Comparison of ENCODE assay signal across 9 cellular contexts in the genomic region with DNA sequence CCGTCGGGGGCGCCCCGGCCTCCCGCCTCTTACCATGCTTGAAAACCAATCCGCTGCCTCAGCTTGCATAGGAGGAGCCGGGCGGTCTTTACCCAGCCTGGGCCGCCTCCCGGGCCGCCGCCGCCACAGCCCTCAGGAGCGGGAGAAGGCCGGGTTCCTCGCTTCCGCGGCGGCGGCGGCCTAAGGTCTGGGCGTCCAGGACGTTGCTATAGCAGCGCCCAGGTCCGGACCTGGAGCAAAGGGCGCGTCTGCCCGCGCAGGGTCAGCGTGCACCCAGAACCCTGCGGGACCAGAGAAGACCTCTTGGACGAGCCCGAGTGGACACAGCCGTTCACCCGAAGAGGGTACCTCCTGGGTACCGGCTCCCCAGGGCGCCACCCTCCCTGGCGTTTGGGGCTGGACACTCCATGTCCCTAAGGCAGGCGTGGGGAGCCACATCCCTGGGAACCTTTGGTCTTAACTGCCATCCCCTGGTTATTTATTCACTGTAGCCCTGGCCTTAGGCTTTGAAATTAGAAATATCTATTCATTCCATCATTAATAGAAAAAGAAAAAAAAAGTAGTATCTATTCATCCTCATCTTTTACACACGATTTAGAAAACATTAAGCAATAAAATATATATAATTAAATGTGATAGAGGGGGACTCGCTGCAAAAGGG. TPM values are rescaled to one million over a fixed set of nuclear protein-coding genes. Genes with fewer than 3 reads are reported as not detected.
A peak's percentile ranks its signal among the peaks of the same experiment; 100 is the strongest.
DNase-seq lines count a peak whose midpoint lies in the region; ATAC-seq and TF ChIP-seq lines count a peak whose summit lies in the region.
"Had no signal": no experiment of that assay in that cellular context is flagged by ENCODE, and none has a peak within 500 bp of the region (broad histone marks: within the 10 kb centered on the region; RNA-seq: fewer than 3 reads in every experiment).

No MANE protein-coding gene starts in this region.

- H3K9ac ChIP-seq in adipocyte (ENCODE audit: low read length) = peak overlapping the region; percentile 83

- peaks cover 18% of the 10 kb centered on the region for H3K4me1 ChIP-seq in adipocyte (ENCODE audit: control insufficient read depth, insufficient read depth, low read length)
- peaks cover 0 to 29% of the 10 kb centered on the region in 2 donors for H3K4me1 ChIP-seq in right atrium auricular region
- H3K4me1 ChIP-seq in sigmoid colon = peaks cover 0 to 38% (median 23%) of the 10 kb centered on the region in 4 donors

- no peak for TF ChIP-seq POLR2A in sigmoid colon (IDR thresholded peaks at IDR 0.05)

- H3K27me3 ChIP-seq in adipocyte (replicated peaks; ENCODE audit: control insufficient read depth, insufficient read depth, low read length) (no peaks in the 10 kb centered on the region), right atrium auricular region (no peaks in the 10 kb centered on the region), sigmoid colon (peaks cover 0 to 4% (median 3%) of the 10 kb centered on the region in 3 donors)

- DNase-seq in GM12865 (ENCODE audit: low read depth) (peak; percentile 16), adipocyte (ENCODE audit: low read depth) (peak; percentile 76), right atrium auricular region (ENCODE audit: low spot score) (no peak), sigmoid colon (peak; percentile 77), NCI-H2107 treated with DMSO at 0.1 percent for 48 hours (lab: John Stamatoyannopoulos, UW; ENCODE audit: unreplicated experiment) (no peak), Kasumi-1 (lab: John Stamatoyannopoulos, UW) (no peak)
- no peak for DNase-seq in stimulated activated CD4-positive, alpha-beta T cell treated with anti-CD3 and anti-CD28 coated beads, Interleukin-4, amount 100 ng/mL, for 4 hours

- no peak for TF ChIP-seq EP300 in sigmoid colon (IDR thresholded peaks at IDR 0.05)

- no peak for TF ChIP-seq CTCF in GM12865 (IDR thresholded peaks at IDR 0.05; ENCODE audit: insufficient read depth, low read depth, low read length, missing control alignments)
- TF ChIP-seq CTCF in right atrium auricular region (IDR thresholded peaks at IDR 0.05) = no peak
- no peak for TF ChIP-seq CTCF in sigmoid colon (IDR thresholded peaks at IDR 0.05)

- H3K9me3 ChIP-seq in adipocyte (ENCODE audit: control insufficient read depth, low read length) (no peaks in the 10 kb centered on the region), right atrium auricular region (no peaks in the 10 kb centered on the region), sigmoid colon (no peaks in the 10 kb centered on the region)

- H3K36me3 ChIP-seq in adipocyte (ENCODE audit: control insufficient read depth, insufficient read depth, low read length, severe bottlenecking) (peaks cover 11% of the 10 kb centered on the region), right atrium auricular region (no peaks in the 10 kb centered on the region), sigmoid colon (no peaks in the 10 kb centered on the region)

- 2 to 11% methylated on average over 41 of the region's 41 CpGs for whole genome bisulfite sequencing in sigmoid colon, 2 donors

- intact Hi-C loops in sigmoid colon (cut with DNase I) = loop anchor here (1.0 kb wide), 1 partner anchor 36 kb away; no protein-coding TSS in a partner anchor

- H3K4me3 ChIP-seq in GM12865 (ENCODE audit: low read depth, low read length) = no peak overlapping the region
- H3K4me3 ChIP-seq in adipocyte (ENCODE audit: low read length) = peak overlapping the region; percentile 82
- H3K4me3 ChIP-seq in right atrium auricular region = peak overlapping the region; percentile 5 to 49
- peak overlapping the region; percentile 35 to 80 (median 55) for H3K4me3 ChIP-seq in sigmoid colon

- no peak for ATAC-seq in HG03097 (IDR thresholded peaks at IDR 0.05; ENCODE audit: low FRiP score, unreplicated experiment)
- ATAC-seq: HCT116 had no signal

- H3K27ac ChIP-seq in right atrium auricular region (peak overlapping the region in 1 of 2 donors; percentile 27), sigmoid colon (peak overlapping the region; percentile 32 to 64 (median 54))

RNA-seq across cellular contexts. Expression of a gene that starts 2.4 kb away (rescaled TPM):
- total RNA-seq in right atrium auricular region (1 to 10 TPM; 3.9 to 4.9 TPM), sigmoid colon (10 to 100 TPM; 17.5 to 41.8 (median 29.2) TPM)
- 1 to 10 TPM; 1.8 to 3.7 (median 3.6) TPM for polyA plus RNA-seq in sigmoid colon

RNA-seq across cellular contexts. Expression of a gene that starts 34.8 kb away (rescaled TPM):
- 10 to 100 TPM; 32.6 to 37.7 TPM for total RNA-seq in right atrium auricular region
- 10 to 100 TPM; 41.5 to 48.5 (median 43.4) TPM for total RNA-seq in sigmoid colon
- 10 to 100 TPM in 1 of 3 donors, 1 to 10 TPM in 2; 4.8 to 26.5 (median 6.0) TPM for polyA plus RNA-seq in sigmoid colon

Comparison
In these comparisons a context has a peak if more than half of its experiments do, and no peak if none do; other contexts are left out.
1. DNase-seq: peak in GM12865 (single experiment), adipocyte (single experiment) and sigmoid colon (single experiment); none in right atrium auricular region (single experiment), NCI-H2107 treated with DMSO at 0.1 percent for 48 hours (single experiment), stimulated activated CD4-positive, alpha-beta T cell treated with anti-CD3 and anti-CD28 coated beads, Interleukin-4, amount 100 ng/mL, for 4 hours (0 of 2) and Kasumi-1 (0 of 2).